Comparison of ENCODE assay signal across 8 cellular contexts in genomic region chr1:224182057-224182865, GRCh38. TPM values are rescaled to one million over a fixed set of nuclear protein-coding genes. Genes with fewer than 3 reads are reported as not detected.
DNase-seq lines count a peak whose midpoint lies in the region; FAIRE-seq and TF ChIP-seq lines count a peak whose summit lies in the region.

No MANE protein-coding gene starts in this region.

- H3F3A ChIP-seq in Loucy (ENCODE audit: low read depth), result no peaks in the 10 kb centered on the region

- peaks cover 41% of the 10 kb centered on the region for H3K79me2 ChIP-seq in Loucy (ENCODE audit: insufficient read depth, low read length)

- H3K79me1 ChIP-seq in neuronal stem cell (ENCODE audit: low read depth, low read length), result peaks cover 4% of the 10 kb centered on the region

- H3K4ac ChIP-seq in neuronal stem cell (ENCODE audit: low read length), result no peak overlapping the region

- no peak overlapping the region for H2BK12ac ChIP-seq in neuronal stem cell (ENCODE audit: low read length)

- peaks cover 11% of the 10 kb centered on the region for H3K4me1 Mint-ChIP-seq in endodermal cell

- H3K27me3 ChIP-seq in H7 (ENCODE audit: control insufficient read depth, insufficient read depth, low read length) (no peaks in the 10 kb centered on the region), Loucy (ENCODE audit: insufficient read depth, low read length, poor library complexity, severe bottlenecking) (no peaks in the 10 kb centered on the region), endodermal cell (ENCODE audit: control insufficient read depth, insufficient read depth, low read length, poor library complexity, severe bottlenecking) (no peaks in the 10 kb centered on the region), neuronal stem cell (ENCODE audit: control insufficient read depth in 3 of 3, insufficient read depth in 3 of 3, low read depth in 1 of 3, low read length in 3 of 3) (no peaks in the 10 kb centered on the region)

- H2BK15ac ChIP-seq in neuronal stem cell (ENCODE audit: low read length), result no peak overlapping the region

- peak overlapping the region; percentile 81 for H3K18ac ChIP-seq in neuronal stem cell (ENCODE audit: low read length)

- H3K4me1 ChIP-seq in Loucy (ENCODE audit: insufficient read depth, low read length, poor library complexity, severe bottlenecking) (peaks cover 30% of the 10 kb centered on the region), endodermal cell (ENCODE audit: control insufficient read depth, insufficient read depth, low read length) (no peaks in the 10 kb centered on the region), neuronal stem cell (ENCODE audit: control insufficient read depth in 2 of 2, insufficient read depth in 1 of 2, low read depth in 1 of 2, low read length in 2 of 2) (peaks cover 4 to 5% of the 10 kb centered on the region in 2 donors)

- H2AFZ ChIP-seq in Loucy (ENCODE audit: low read length), result peak overlapping the region; percentile 87
- H2AFZ ChIP-seq in neuronal stem cell (ENCODE audit: low read length), result peak overlapping the region; percentile 94

- no peak overlapping the region for H2AK5ac ChIP-seq in neuronal stem cell (ENCODE audit: low read depth, low read length)

- H3K4me2 ChIP-seq in Loucy (ENCODE audit: low read depth, low read length, poor library complexity, severe bottlenecking) (peak overlapping the region; percentile 81), neuronal stem cell (ENCODE audit: insufficient read depth, low read length, poor library complexity, severe bottlenecking) (peak overlapping the region; percentile 80)

- WGBS in endodermal cell (ENCODE audit: insufficient coverage in 1 of 2, insufficient read length in 1 of 2), 2 experiments, result 83 to 84% methylated on average over 15 to 22 of the region's 22 CpGs
- no CpG with 5 or more reads among the region's 22 CpGs for WGBS in neuronal stem cell (ENCODE audit: extremely low coverage in 2 of 2, insufficient read length in 2 of 2, insufficient replicate concordance in 1 of 2), 2 donors

- no peak for TF ChIP-seq CTCF in Loucy (conservative IDR thresholded peaks at IDR 0.05; ENCODE audit: low read length)
- TF ChIP-seq CTCF in endodermal cell (conservative IDR thresholded peaks at IDR 0.05), result no peak

- FAIRE-seq in GM12892 (lab: Jason Lieb, UNC), result peak; percentile 85

- H4K91ac ChIP-seq in neuronal stem cell (ENCODE audit: low read depth, low read length, poor library complexity), result no peak overlapping the region

- peaks cover 13% of the 10 kb centered on the region for H3K36me3 Mint-ChIP-seq in endodermal cell (ENCODE audit: low read depth)

- no peak overlapping the region for H2BK120ac ChIP-seq in neuronal stem cell (ENCODE audit: low read depth, low read length)

- no peaks in the 10 kb centered on the region for H3K9me2 ChIP-seq in Loucy (replicated peaks; ENCODE audit: low read depth, low read length)

- H3K9me3 ChIP-seq in Loucy (ENCODE audit: insufficient read depth, low read depth, low read length) (no peaks in the 10 kb centered on the region), endodermal cell (ENCODE audit: control insufficient read depth, low read length) (no peaks in the 10 kb centered on the region), neuronal stem cell (replicated peaks in 1 of 2; ENCODE audit: control insufficient read depth in 2 of 2, insufficient read depth in 1 of 2, low read depth in 1 of 2, low read length in 2 of 2) (peaks cover 0 to 4% of the 10 kb centered on the region in 2 donors)

- no peak overlapping the region for H2BK5ac ChIP-seq in neuronal stem cell (ENCODE audit: low read length)

- H3K36me3 ChIP-seq in H7 (replicated peaks; ENCODE audit: control insufficient read depth, insufficient read depth, low read length) (no peaks in the 10 kb centered on the region), Loucy (ENCODE audit: insufficient read depth, low read length) (no peaks in the 10 kb centered on the region), endodermal cell (ENCODE audit: control insufficient read depth, insufficient read depth, low read length) (peaks cover 8% of the 10 kb centered on the region), neuronal stem cell (replicated peaks in 1 of 2; ENCODE audit: control insufficient read depth in 2 of 2, insufficient read depth in 2 of 2, low read length in 2 of 2) (peaks cover 0 to 21% of the 10 kb centered on the region in 2 donors)

- H4K8ac ChIP-seq in neuronal stem cell (ENCODE audit: low read depth, low read length), result no peak overlapping the region

- no peak overlapping the region for H3K14ac ChIP-seq in neuronal stem cell (ENCODE audit: low read length)

- H4K20me1 ChIP-seq in Loucy (ENCODE audit: insufficient read depth, low read length, poor library complexity, severe bottlenecking), result peaks cover 28% of the 10 kb centered on the region

- no peak for TF ChIP-seq POLR2A in GM12892 (IDR thresholded peaks at IDR 0.05; ENCODE audit: low read depth, low read length)

- H3K9ac ChIP-seq in Loucy (ENCODE audit: low read depth, low read length, poor library complexity, severe bottlenecking) (peak overlapping the region; percentile 96), endodermal cell (ENCODE audit: extremely low read depth, low read length, poor library complexity, severe bottlenecking) (peak overlapping the region; percentile 18), neuronal stem cell (ENCODE audit: low read depth, low read length, poor library complexity) (no peak overlapping the region)

- H3K4me3 Mint-ChIP-seq in endodermal cell, result peak overlapping the region; percentile 68

- H3K4me3 ChIP-seq in H7 (ENCODE audit: insufficient read depth, low read depth, low read length) (peak overlapping the region; percentile 94), Loucy (ENCODE audit: low read length, poor library complexity, severe bottlenecking) (peak overlapping the region; percentile 93), endodermal cell (ENCODE audit: low read length) (peak overlapping the region; percentile 77), neuronal stem cell (ENCODE audit: low read length in 2 of 2) (peak overlapping the region; percentile 76 to 96)

- H3K27me3 Mint-ChIP-seq in endodermal cell (ENCODE audit: insufficient read depth), result peaks cover 4% of the 10 kb centered on the region

- DNase-seq in GM12892 (ENCODE audit: insufficient read length) (peak; percentile 41), H7 (peak; percentile 33), endodermal cell (no peak), neuronal stem cell (ENCODE audit: low spot score) (no peak), NCI-H1092 treated with DMSO at 0.1 percent for 48 hours (lab: John Stamatoyannopoulos, UW) (no peak), hepatic stellate cell (ENCODE audit: low spot score) (no peak)
- peak; percentile 23 to 27 for DNase-seq in activated CD4-positive, alpha-beta T cell treated with anti-CD3 and anti-CD28 coated beads, Interleukin-2, amount 50 U/mL, for 4 hours

- peak overlapping the region; percentile 70 for H3K27ac ChIP-seq in endodermal cell (ENCODE audit: low read depth, low read length)
- peak overlapping the region; percentile 65 for H3K27ac ChIP-seq in neuronal stem cell (replicated peaks; ENCODE audit: low read length)

- no peak overlapping the region for H3K23ac ChIP-seq in neuronal stem cell (ENCODE audit: low read depth, low read length, poor library complexity)

- H3K27ac Mint-ChIP-seq in endodermal cell, result peak overlapping the region; percentile 68

- no peaks in the 10 kb centered on the region for H3K9me3 Mint-ChIP-seq in endodermal cell

RNA-seq across cellular contexts. Expression of gene DEGS1, which starts 0.8 kb away (rescaled TPM):
- polyA plus RNA-seq in GM12892 (2012; ENCODE audit: missing spikeins), result 49.3 TPM
- 65.4 and 68.4 TPM in 2 replicates for total RNA-seq in H7 (2014; rRNA removed; shearing (Covaris generic))
- total RNA-seq in endodermal cell, result 10 to 100 TPM; 25.0 to 28.9 TPM
- 47.9 TPM for polyA plus RNA-seq in endodermal cell (2013, experiment 1 of 2)
- 44.7 TPM for polyA plus RNA-seq in endodermal cell (2013, experiment 2 of 2)
- polyA plus RNA-seq in neuronal stem cell (2013, experiment 1 of 2), result 29.5 TPM
- polyA plus RNA-seq in neuronal stem cell (2013, experiment 2 of 2), result 29.2 TPM

Comparison
In these comparisons a context has a peak if more than half of its experiments do, and no peak if none do; other contexts are left out.
1. DNase-seq: peak in GM12892 (single experiment), H7 (single experiment) and activated CD4-positive, alpha-beta T cell treated with anti-CD3 and anti-CD28 coated beads, Interleukin-2, amount 50 U/mL, for 4 hours (2 of 2); none in endodermal cell (single experiment), neuronal stem cell (single experiment), NCI-H1092 treated with DMSO at 0.1 percent for 48 hours (single experiment) and hepatic stellate cell (single experiment).
2. Peak in every context shown above with its lines, with median percentiles within 50 percentile points of each other: H3K4me3 ChIP-seq.